ENCODE assay signal across 21 cellular contexts in the genomic region with DNA sequence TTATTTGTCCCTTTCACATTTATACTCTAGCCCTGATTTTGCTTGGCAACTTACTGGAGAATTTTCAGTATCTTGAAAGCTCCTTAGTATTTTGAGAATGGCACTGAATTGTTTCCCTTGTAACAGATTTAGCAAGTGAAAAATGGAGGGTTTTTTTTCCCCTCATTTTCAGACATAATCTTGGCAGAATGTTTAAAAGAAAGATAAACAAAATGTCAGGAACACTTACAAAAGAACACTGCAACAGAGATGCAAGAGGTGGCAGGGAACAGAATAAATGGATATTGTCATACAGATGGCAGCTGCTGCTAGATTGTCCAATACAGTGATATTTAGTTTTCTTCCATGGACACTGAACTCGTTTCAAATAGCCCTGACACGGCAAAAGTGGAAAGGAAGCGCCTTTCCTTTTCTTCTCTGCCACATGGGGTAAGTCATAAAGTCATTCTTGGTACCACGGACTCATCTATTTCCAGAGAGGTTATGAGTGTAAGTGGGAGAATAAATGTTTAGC.
"Had no signal": no experiment of that assay in that cellular context is flagged by ENCODE, and none has a peak within 500 bp of the region (broad histone marks: within the 10 kb centered on the region; RNA-seq: fewer than 3 reads in every experiment).

No MANE protein-coding gene starts in this region.

- ATAC-seq: activated CD4-positive, alpha-beta T cell treated with anti-CD3 and anti-CD28 coated beads for 36 hours; activated naive CD4-positive, alpha-beta T cell treated with anti-CD3 and anti-CD28 coated beads, Interleukin-2, amount 50 U/mL, for 72 hours; heart left ventricle; sciatic nerve; stimulated activated effector memory CD8-positive, alpha-beta T cell treated with anti-CD3 and anti-CD28 coated beads, Interleukin-12 subunit alpha, Interleukin-12 subunit beta, amount 100 ng/mL, for 72 hours; upper lobe of right lung had no signal

- H3K4me3 ChIP-seq: cardiac muscle cell, heart left ventricle, left ventricle myocardium inferior, mucosa of descending colon, ovary, stomach, testis, upper lobe of right lung had no signal

- FAIRE-seq: TTC549 had no signal

- DNase-seq: activated CD4-positive, alpha-beta T cell treated with anti-CD3 and anti-CD28 coated beads for 36 hours; activated CD4-positive, alpha-beta T cell treated with anti-CD3 and anti-CD28 coated beads, Interleukin-2, amount 50 U/mL, for 48 hours; activated gamma-delta T cell; amniotic stem cell; dermis blood vessel endothelial cell; effector memory CD4-positive, alpha-beta T cell; heart left ventricle; kidney glomerular epithelial cell; left ventricle myocardium inferior; mucosa of descending colon; naive B cell; ovary; stimulated activated CD4-positive, alpha-beta T cell treated with anti-CD3 and anti-CD28 coated beads, Interleukin-4, amount 100 ng/mL, for 24 hours; stomach; testis; upper lobe of right lung had no signal
